ENCODE assay signal across 7 cellular contexts in the genomic region with DNA sequence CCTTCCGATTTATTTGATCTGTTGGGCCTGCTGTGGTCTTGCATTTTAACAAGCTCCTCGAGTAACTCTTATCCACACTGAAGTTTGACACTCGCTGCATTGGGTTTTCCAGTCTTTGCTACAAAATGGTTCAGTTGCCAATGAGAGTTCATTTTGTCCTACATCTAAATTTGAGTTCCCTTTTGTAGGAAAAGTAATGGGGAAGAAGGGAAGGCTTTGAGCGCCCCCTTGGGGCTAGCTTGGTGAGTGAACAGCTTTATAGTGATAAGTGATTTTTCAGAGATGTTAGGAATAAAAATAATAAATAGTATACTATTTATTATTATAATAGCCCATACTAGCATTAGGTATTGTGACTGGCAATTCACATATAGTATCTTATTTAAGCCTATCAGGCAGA.
DNase-seq lines count a peak whose midpoint lies in the region; ATAC-seq and TF ChIP-seq lines count a peak whose summit lies in the region.

No MANE protein-coding gene starts in this region.

- POLR2A ChIA-PET in WTC11 (lab: Charles Lee), result no interaction called here

- ATAC-seq in WTC11, result peak; percentile 57; the same call in 1 of the 2 replicates
- peak; percentile 79 for ATAC-seq in left lung
- no peak for ATAC-seq in HG03139 (IDR thresholded peaks at IDR 0.05; ENCODE audit: unreplicated experiment)

- H3K36me3 ChIP-seq in left lung, result no peaks in the 10 kb centered on the region

- H3K27ac ChIP-seq in left lung, result no peak overlapping the region

- H3K4me1 ChIP-seq in left lung, result peaks cover 0 to 24% of the 10 kb centered on the region in 2 donors

- H3K4me3 ChIP-seq in GM12864 (ENCODE audit: low read depth, low read length) (no peak overlapping the region), choroid plexus epithelial cell (ENCODE audit: low read depth, low read length) (no peak overlapping the region), left lung (no peak overlapping the region)

- no peak overlapping the region for H3K27ac Mint-ChIP-seq in WTC11

- H3K36me3 Mint-ChIP-seq in WTC11, result no peaks in the 10 kb centered on the region

- H3K9me3 ChIP-seq in left lung, result no peaks in the 10 kb centered on the region

- no peak overlapping the region for H3K4me3 Mint-ChIP-seq in WTC11

- no peaks in the 10 kb centered on the region for H3K27me3 ChIP-seq in left lung

- H3K4me1 Mint-ChIP-seq in WTC11, result peaks cover 6% of the 10 kb centered on the region; the same call in 1 of the 2 replicates

- CTCF ChIA-PET in WTC11 (lab: Charles Lee), result interaction anchor here (0.5 to 3.5 kb wide), 15 partner anchors 9 to 688 kb away, joined by 3 to 24 read pairs (median 4); no protein-coding TSS in a partner anchor

- DNase-seq in GM12864 (ENCODE audit: low read depth) (no peak), NCI-H2029 treated with DMSO at 0.1 percent for 48 hours (lab: John Stamatoyannopoulos, UW) (peak; percentile 74), WTC11 (ENCODE audit: low spot score) (peak; percentile 80), choroid plexus epithelial cell (ENCODE audit: low read depth) (peak; percentile 81), left lung (peak; percentile 62 to 73)
- DNase-seq in stimulated activated CD4-positive, alpha-beta T cell treated with anti-CD3 and anti-CD28 coated beads, TNF-alpha, amount 100 ng/mL, for 48 hours (ENCODE audit: low read depth in 3 of 3), result peak; percentile 25 to 44 (median 25)

- intact Hi-C loops in left lung (cut with DNase I), result no loop called here

- H3K9me3 Mint-ChIP-seq in WTC11, result no peaks in the 10 kb centered on the region

- TF ChIP-seq CTCF in GM12864 (IDR thresholded peaks at IDR 0.05; ENCODE audit: low read depth, low read length, missing control alignments) (peak; percentile 43), WTC11 (IDR thresholded peaks at IDR 0.05) (peak; percentile 75), choroid plexus epithelial cell (conservative IDR thresholded peaks at IDR 0.05; ENCODE audit: low read depth, low read length) (peak; percentile 88), left lung (IDR thresholded peaks at IDR 0.05) (peak; percentile 56 to 77)

- no peaks in the 10 kb centered on the region for H3K27me3 Mint-ChIP-seq in WTC11 (ENCODE audit: low read depth)

TF ChIP-seq in WTC11, 78 proteins besides CTCF, POLR2A, EP300 and RAD21:
- TF ChIP-seq NR3C1 (CRISPR knock-in tag; conservative IDR thresholded peaks at IDR 0.05; ENCODE audit: low read depth) (no peak), ZNF138 (CRISPR knock-in tag; conservative IDR thresholded peaks at IDR 0.05) (no peak), ZNF232 (CRISPR knock-in tag; IDR thresholded peaks at IDR 0.05) (no peak), ZNF423 (CRISPR knock-in tag; IDR thresholded peaks at IDR 0.05) (no peak), MXD4 (CRISPR knock-in tag; IDR thresholded peaks at IDR 0.05; ENCODE audit: borderline replicate concordance) (no peak), ZBTB21 (CRISPR knock-in tag; IDR thresholded peaks at IDR 0.05; ENCODE audit: borderline replicate concordance) (no peak)
- TF ChIP-seq, protein P1, sequence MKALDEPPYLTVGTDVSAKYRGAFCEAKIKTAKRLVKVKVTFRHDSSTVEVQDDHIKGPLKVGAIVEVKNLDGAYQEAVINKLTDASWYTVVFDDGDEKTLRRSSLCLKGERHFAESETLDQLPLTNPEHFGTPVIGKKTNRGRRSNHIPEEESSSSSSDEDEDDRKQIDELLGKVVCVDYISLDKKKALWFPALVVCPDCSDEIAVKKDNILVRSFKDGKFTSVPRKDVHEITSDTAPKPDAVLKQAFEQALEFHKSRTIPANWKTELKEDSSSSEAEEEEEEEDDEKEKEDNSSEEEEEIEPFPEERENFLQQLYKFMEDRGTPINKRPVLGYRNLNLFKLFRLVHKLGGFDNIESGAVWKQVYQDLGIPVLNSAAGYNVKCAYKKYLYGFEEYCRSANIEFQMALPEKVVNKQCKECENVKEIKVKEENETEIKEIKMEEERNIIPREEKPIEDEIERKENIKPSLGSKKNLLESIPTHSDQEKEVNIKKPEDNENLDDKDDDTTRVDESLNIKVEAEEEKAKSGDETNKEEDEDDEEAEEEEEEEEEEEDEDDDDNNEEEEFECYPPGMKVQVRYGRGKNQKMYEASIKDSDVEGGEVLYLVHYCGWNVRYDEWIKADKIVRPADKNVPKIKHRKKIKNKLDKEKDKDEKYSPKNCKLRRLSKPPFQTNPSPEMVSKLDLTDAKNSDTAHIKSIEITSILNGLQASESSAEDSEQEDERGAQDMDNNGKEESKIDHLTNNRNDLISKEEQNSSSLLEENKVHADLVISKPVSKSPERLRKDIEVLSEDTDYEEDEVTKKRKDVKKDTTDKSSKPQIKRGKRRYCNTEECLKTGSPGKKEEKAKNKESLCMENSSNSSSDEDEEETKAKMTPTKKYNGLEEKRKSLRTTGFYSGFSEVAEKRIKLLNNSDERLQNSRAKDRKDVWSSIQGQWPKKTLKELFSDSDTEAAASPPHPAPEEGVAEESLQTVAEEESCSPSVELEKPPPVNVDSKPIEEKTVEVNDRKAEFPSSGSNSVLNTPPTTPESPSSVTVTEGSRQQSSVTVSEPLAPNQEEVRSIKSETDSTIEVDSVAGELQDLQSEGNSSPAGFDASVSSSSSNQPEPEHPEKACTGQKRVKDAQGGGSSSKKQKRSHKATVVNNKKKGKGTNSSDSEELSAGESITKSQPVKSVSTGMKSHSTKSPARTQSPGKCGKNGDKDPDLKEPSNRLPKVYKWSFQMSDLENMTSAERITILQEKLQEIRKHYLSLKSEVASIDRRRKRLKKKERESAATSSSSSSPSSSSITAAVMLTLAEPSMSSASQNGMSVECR (CRISPR knock-in tag; IDR thresholded peaks at IDR 0.05; ENCODE audit: borderline replicate concordance), result no peak
- TF ChIP-seq, protein P2, sequence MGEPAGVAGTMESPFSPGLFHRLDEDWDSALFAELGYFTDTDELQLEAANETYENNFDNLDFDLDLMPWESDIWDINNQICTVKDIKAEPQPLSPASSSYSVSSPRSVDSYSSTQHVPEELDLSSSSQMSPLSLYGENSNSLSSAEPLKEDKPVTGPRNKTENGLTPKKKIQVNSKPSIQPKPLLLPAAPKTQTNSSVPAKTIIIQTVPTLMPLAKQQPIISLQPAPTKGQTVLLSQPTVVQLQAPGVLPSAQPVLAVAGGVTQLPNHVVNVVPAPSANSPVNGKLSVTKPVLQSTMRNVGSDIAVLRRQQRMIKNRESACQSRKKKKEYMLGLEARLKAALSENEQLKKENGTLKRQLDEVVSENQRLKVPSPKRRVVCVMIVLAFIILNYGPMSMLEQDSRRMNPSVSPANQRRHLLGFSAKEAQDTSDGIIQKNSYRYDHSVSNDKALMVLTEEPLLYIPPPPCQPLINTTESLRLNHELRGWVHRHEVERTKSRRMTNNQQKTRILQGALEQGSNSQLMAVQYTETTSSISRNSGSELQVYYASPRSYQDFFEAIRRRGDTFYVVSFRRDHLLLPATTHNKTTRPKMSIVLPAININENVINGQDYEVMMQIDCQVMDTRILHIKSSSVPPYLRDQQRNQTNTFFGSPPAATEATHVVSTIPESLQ (CRISPR knock-in tag; IDR thresholded peaks at IDR 0.05), result no peak
- TF ChIP-seq, protein P3, sequence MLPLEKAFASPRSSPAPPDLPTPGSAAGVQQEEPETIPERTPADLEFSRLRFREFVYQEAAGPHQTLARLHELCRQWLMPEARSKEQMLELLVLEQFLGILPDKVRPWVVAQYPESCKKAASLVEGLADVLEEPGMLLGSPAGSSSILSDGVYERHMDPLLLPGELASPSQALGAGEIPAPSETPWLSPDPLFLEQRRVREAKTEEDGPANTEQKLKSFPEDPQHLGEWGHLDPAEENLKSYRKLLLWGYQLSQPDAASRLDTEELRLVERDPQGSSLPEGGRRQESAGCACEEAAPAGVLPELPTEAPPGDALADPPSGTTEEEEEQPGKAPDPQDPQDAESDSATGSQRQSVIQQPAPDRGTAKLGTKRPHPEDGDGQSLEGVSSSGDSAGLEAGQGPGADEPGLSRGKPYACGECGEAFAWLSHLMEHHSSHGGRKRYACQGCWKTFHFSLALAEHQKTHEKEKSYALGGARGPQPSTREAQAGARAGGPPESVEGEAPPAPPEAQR (CRISPR knock-in tag; IDR thresholded peaks at IDR 0.05), result no peak
